ENCODE assay signal across 8 cellular contexts in the genomic region with DNA sequence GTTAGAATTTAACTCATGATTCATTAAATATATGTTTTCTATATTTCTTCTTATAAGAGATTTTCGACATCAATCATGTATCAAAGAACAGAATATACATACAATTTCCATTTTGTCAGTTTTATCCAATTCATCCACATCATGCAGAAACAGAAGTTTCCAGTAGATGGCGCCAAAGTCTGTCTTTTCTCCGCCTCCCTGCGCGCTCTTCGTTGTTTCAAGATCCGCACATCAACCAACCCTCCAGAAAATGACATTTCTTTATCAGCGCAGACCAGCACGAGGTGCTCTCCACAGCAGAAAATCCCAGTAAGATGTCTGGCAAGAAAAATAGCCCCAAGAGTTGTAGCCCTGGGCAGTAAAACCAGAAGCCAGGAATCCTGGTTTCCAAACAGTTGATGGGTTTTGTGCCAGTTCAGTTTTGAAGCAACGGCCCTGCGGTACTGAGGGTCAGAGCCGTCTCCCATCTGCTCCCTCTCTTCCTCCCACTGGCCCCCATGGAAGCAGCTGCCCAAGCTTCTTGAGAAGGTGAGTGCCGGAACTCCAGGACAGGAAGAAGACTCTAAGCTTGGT. TPM values are rescaled to one million over a fixed set of nuclear protein-coding genes. Genes with fewer than 3 reads are reported as not detected.
DNase-seq lines count a peak whose midpoint lies in the region; ATAC-seq and TF ChIP-seq lines count a peak whose summit lies in the region.

No MANE protein-coding gene starts in this region.

- no peak overlapping the region for H3K27ac Mint-ChIP-seq in natural killer cell
- no peak overlapping the region for H3K27ac Mint-ChIP-seq in natural killer cell treated with Interleukin-12 subunit alpha and Interleukin-12 subunit beta and Interleukin-15 and Interleukin-18, amount 100 ng/mL, for 72 hours

- H3K9me3 ChIP-seq in adipocyte (ENCODE audit: control insufficient read depth, low read length) = no peaks in the 10 kb centered on the region
- H3K9me3 ChIP-seq in sigmoid colon = no peaks in the 10 kb centered on the region

- ATAC-seq in natural killer cell = peak; percentile 41 to 72 (median 71)
- no peak for ATAC-seq in natural killer cell treated with Interleukin-12 subunit alpha and Interleukin-12 subunit beta and Interleukin-15 and Interleukin-18, amount 100 ng/mL, for 72 hours
- ATAC-seq in left cardiac atrium = peak; percentile 45 to 52
- ATAC-seq in omental fat pad (ENCODE audit: low FRiP score) = no peak

- H3K4me1 Mint-ChIP-seq in natural killer cell = peaks cover 5% of the 10 kb centered on the region in 2 donors
- peaks cover 3 to 6% of the 10 kb centered on the region in 2 donors for H3K4me1 Mint-ChIP-seq in natural killer cell treated with Interleukin-12 subunit alpha and Interleukin-12 subunit beta and Interleukin-15 and Interleukin-18, amount 100 ng/mL, for 72 hours (ENCODE audit: low read depth in 2 of 2)

- H3K27ac ChIP-seq in sigmoid colon = no peak overlapping the region

- H3K36me3 ChIP-seq in adipocyte (ENCODE audit: control insufficient read depth, insufficient read depth, low read length, severe bottlenecking) (no peaks in the 10 kb centered on the region), sigmoid colon (no peaks in the 10 kb centered on the region)

- TF ChIP-seq POLR2A in sigmoid colon (IDR thresholded peaks at IDR 0.05) = no peak

- no peak overlapping the region for H3K4me3 ChIP-seq in adipocyte (ENCODE audit: low read length)
- H3K4me3 ChIP-seq in sigmoid colon = no peak overlapping the region

- no peaks in the 10 kb centered on the region for H3K36me3 Mint-ChIP-seq in natural killer cell
- no peaks in the 10 kb centered on the region for H3K36me3 Mint-ChIP-seq in natural killer cell treated with Interleukin-12 subunit alpha and Interleukin-12 subunit beta and Interleukin-15 and Interleukin-18, amount 100 ng/mL, for 72 hours

- no peaks in the 10 kb centered on the region for H3K27me3 Mint-ChIP-seq in natural killer cell (ENCODE audit: low read depth in 2 of 2)
- peaks cover 4 to 5% of the 10 kb centered on the region in 2 donors for H3K27me3 Mint-ChIP-seq in natural killer cell treated with Interleukin-12 subunit alpha and Interleukin-12 subunit beta and Interleukin-15 and Interleukin-18, amount 100 ng/mL, for 72 hours

- WGBS in sigmoid colon, 2 donors = 23 to 30% methylated on average over 13 of the region's 13 CpGs

- no peak overlapping the region for H3K4me3 Mint-ChIP-seq in natural killer cell
- no peak overlapping the region for H3K4me3 Mint-ChIP-seq in natural killer cell treated with Interleukin-12 subunit alpha and Interleukin-12 subunit beta and Interleukin-15 and Interleukin-18, amount 100 ng/mL, for 72 hours

- no peaks in the 10 kb centered on the region for H3K9me3 Mint-ChIP-seq in natural killer cell
- H3K9me3 Mint-ChIP-seq in natural killer cell treated with Interleukin-12 subunit alpha and Interleukin-12 subunit beta and Interleukin-15 and Interleukin-18, amount 100 ng/mL, for 72 hours = no peaks in the 10 kb centered on the region

- H3K27me3 ChIP-seq in adipocyte (replicated peaks; ENCODE audit: control insufficient read depth, insufficient read depth, low read length) (peaks cover 8% of the 10 kb centered on the region), sigmoid colon (no peaks in the 10 kb centered on the region)

- H3K4me1 ChIP-seq in adipocyte (ENCODE audit: control insufficient read depth, insufficient read depth, low read length) = peaks cover 3% of the 10 kb centered on the region
- peaks cover 0 to 3% (median 0%) of the 10 kb centered on the region in 4 donors for H3K4me1 ChIP-seq in sigmoid colon

- TF ChIP-seq CTCF in natural killer cell (IDR thresholded peaks at IDR 0.05) (peak; percentile 91), sigmoid colon (IDR thresholded peaks at IDR 0.05) (peak; percentile 58 to 90 (median 67)), omental fat pad (IDR thresholded peaks at IDR 0.05) (no peak)

- intact Hi-C loops in natural killer cell (cut with micrococcal nuclease) = loop anchor here (1.0 to 10.0 kb wide), 4 partner anchors 387 to 1459 kb away; no protein-coding TSS in a partner anchor
- intact Hi-C loops in left cardiac atrium (cut with DNase I) = loop anchor here (2.0 to 10.0 kb wide), 2 partner anchors 387 to 671 kb away; no protein-coding TSS in a partner anchor
- intact Hi-C loops in sigmoid colon (cut with DNase I) = loop anchor here (1.0 to 10.0 kb wide), 4 partner anchors 387 to 1461 kb away; partner anchors contain the start of genes HEATR1 and LGALS8

- peak; percentile 31 for DNase-seq in natural killer cell
- DNase-seq in natural killer cell treated with Interleukin-12 subunit alpha and Interleukin-12 subunit beta and Interleukin-15 and Interleukin-18, amount 100 ng/mL, for 72 hours (ENCODE audit: low spot score) = no peak
- DNase-seq in M059J (ENCODE audit: low read depth) = peak; percentile 49
- peak; percentile 53 for DNase-seq in SKM-1 treated with dmso at 0.1 percent for 144 hours (lab: John Stamatoyannopoulos, UW; ENCODE audit: unreplicated experiment)
- peak; percentile 84 for DNase-seq in adipocyte (ENCODE audit: low read depth)
- DNase-seq in left cardiac atrium = peak; percentile 41
- no peak for DNase-seq in sigmoid colon
- no peak for DNase-seq in omental fat pad (ENCODE audit: low spot score)

- H3K9ac ChIP-seq in adipocyte (ENCODE audit: low read length) = no peak overlapping the region

- no peak for TF ChIP-seq EP300 in sigmoid colon (IDR thresholded peaks at IDR 0.05)

RNA-seq across cellular contexts. Expression of gene GPR137B, which starts 38.6 kb away (rescaled TPM):
- total RNA-seq in natural killer cell (10 to 100 TPM; 13.3 to 13.8 (median 13.5) TPM), left cardiac atrium (10 to 100 TPM; 20.6 to 25.0 TPM), sigmoid colon (10 to 100 TPM in 3 of 4 donors, 1 to 10 TPM in 1; 9.2 to 25.5 (median 19.0) TPM), omental fat pad (10 to 100 TPM; 13.7 to 37.7 (median 26.0) TPM)
- total RNA-seq in natural killer cell treated with Interleukin-12 subunit alpha and Interleukin-12 subunit beta and Interleukin-15 and Interleukin-18, amount 100 ng/mL, for 72 hours = 10 to 100 TPM in 1 of 2 donors, 1 to 10 TPM in 1; 8.6 to 16.8 TPM
- total RNA-seq in M059J (2014; rRNA removed; shearing (Covaris generic)) = 10.2 and 14.2 TPM in 2 replicates
- 10 to 100 TPM in 1 of 3 donors, 1 to 10 TPM in 2; 6.0 to 10.8 (median 8.8) TPM for polyA plus RNA-seq in sigmoid colon

RNA-seq across cellular contexts. Expression of gene NID1, which starts 38.8 kb away (rescaled TPM):
- total RNA-seq in natural killer cell (under 1 TPM; 0.32 to 0.92 (median 0.85) TPM), left cardiac atrium (10 to 100 TPM; 70.6 to 86.8 TPM), sigmoid colon (100 to 1,000 TPM; 136 to 242 (median 145) TPM), omental fat pad (100 to 1,000 TPM; 131 to 458 (median 203) TPM)
- not detected for total RNA-seq in natural killer cell treated with Interleukin-12 subunit alpha and Interleukin-12 subunit beta and Interleukin-15 and Interleukin-18, amount 100 ng/mL, for 72 hours
- total RNA-seq in M059J (2014; rRNA removed; shearing (Covaris generic)) = 33.1 and 60.4 TPM in 2 replicates
- 10 to 100 TPM in 1 of 3 donors, 1 to 10 TPM in 2; 3.9 to 29.9 (median 6.6) TPM for polyA plus RNA-seq in sigmoid colon

Comparison
In these comparisons a context has a peak if more than half of its experiments do, and no peak if none do; other contexts are left out.
1. ATAC-seq: peak in natural killer cell (3 of 3) and left cardiac atrium (2 of 2); none in natural killer cell treated with Interleukin-12 subunit alpha and Interleukin-12 subunit beta and Interleukin-15 and Interleukin-18, amount 100 ng/mL, for 72 hours (0 of 2) and omental fat pad (single experiment).
2. DNase-seq: peak in natural killer cell (single experiment), M059J (single experiment), SKM-1 treated with dmso at 0.1 percent for 144 hours (single experiment), adipocyte (single experiment) and left cardiac atrium (single experiment); none in natural killer cell treated with Interleukin-12 subunit alpha and Interleukin-12 subunit beta and Interleukin-15 and Interleukin-18, amount 100 ng/mL, for 72 hours (single experiment), sigmoid colon (single experiment) and omental fat pad (single experiment).
3. CTCF ChIP-seq: peak in natural killer cell (single experiment) and sigmoid colon (4 of 4); none in omental fat pad (0 of 3).
4. RNA of gene NID1, which starts 38.8 kb away (total RNA-seq): 131 to 458 TPM in omental fat pad, 136 to 242 TPM in sigmoid colon, 70.6 to 86.8 TPM in left cardiac atrium and 33.1 to 60.4 TPM in M059J; 0.32 to 0.92 TPM in natural killer cell and not detected in natural killer cell treated with Interleukin-12 subunit alpha and Interleukin-12 subunit beta and Interleukin-15 and Interleukin-18, amount 100 ng/mL, for 72 hours; every median in the first group is over 10 times any median in the second.